ENCODE assay signal across 13 cellular contexts in genomic region chr4:823093-823760, GRCh38. TPM values are rescaled to one million over a fixed set of nuclear protein-coding genes. Genes with fewer than 3 reads are reported as not detected.
"Had no signal": no experiment of that assay in that cellular context is flagged by ENCODE, and none has a peak within 500 bp of the region (broad histone marks: within the 10 kb centered on the region; RNA-seq: fewer than 3 reads in every experiment).

No MANE protein-coding gene starts in this region.

- H3K27ac ChIP-seq: breast epithelium, parathyroid adenoma, transverse colon had no signal

- H3K4me3 ChIP-seq: breast epithelium, transverse colon had no signal

- H3K4me1 ChIP-seq: parathyroid adenoma had no signal

- H3K4me3 Mint-ChIP-seq: mesothelial cell of epicardium had no signal

- H3K27ac Mint-ChIP-seq: mesothelial cell of epicardium had no signal

- H3K36me3 ChIP-seq: breast epithelium, transverse colon had no signal

- DNase-seq: activated CD4-positive, CD25-positive, alpha-beta regulatory T cell treated with anti-CD3 and anti-CD28 coated beads, Interleukin-2, amount 50 U/mL, for 72 hours; activated naive CD4-positive, alpha-beta T cell; activated T-cell treated with anti-CD3 and anti-CD28 coated beads for 4 hours; anterior cingulate cortex; hypothalamus; stimulated activated CD4-positive, alpha-beta T cell treated with anti-CD3 and anti-CD28 coated beads, Interleukin-4, amount 100 ng/mL, for 1 hour; stimulated activated naive CD4-positive, alpha-beta T cell treated with Interleukin-2 at 50 U/mL for 16 hours; transverse colon had no signal

- ATAC-seq: esophagus mucosa had no signal

- H3K9me3 Mint-ChIP-seq: mesothelial cell of epicardium had no signal

- H3K9me3 ChIP-seq: transverse colon had no signal

- H3K36me3 Mint-ChIP-seq: mesothelial cell of epicardium had no signal

RNA-seq across cellular contexts. Expression of gene CPLX1, which starts 2.7 kb away (rescaled TPM):
- total RNA-seq: skeletal muscle tissue had no signal
